Comparison of ENCODE assay signal across 20 cellular contexts in the genomic region with DNA sequence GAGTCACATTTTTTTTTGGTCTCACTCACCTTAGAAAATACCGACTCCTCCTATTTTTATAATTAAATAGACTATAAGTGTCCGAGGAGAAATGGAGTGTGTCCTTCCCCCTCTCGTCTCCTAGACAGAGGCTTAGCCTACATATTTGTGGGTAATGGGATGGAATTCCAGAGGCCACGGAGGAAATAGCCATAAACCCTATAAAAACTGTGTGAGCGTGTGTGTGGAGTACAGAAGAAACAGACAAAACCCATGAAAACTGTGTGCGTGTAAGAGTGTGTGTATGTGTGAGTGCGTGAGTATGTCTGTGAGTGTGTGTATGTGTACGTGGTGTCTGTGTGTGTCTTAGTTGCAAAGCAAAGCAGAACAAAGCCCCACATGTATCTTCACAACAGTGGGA.
DNase-seq lines count a peak whose midpoint lies in the region; FAIRE-seq and TF ChIP-seq lines count a peak whose summit lies in the region.
"Had no signal": no experiment of that assay in that cellular context is flagged by ENCODE, and none has a peak within 500 bp of the region (broad histone marks: within the 10 kb centered on the region; RNA-seq: fewer than 3 reads in every experiment).

No MANE protein-coding gene starts in this region.

- no peaks in the 10 kb centered on the region for H3K79me2 ChIP-seq in astrocyte (ENCODE audit: insufficient read depth, low read length)
- no peaks in the 10 kb centered on the region for H3K79me2 ChIP-seq in mesendoderm (ENCODE audit: control insufficient read depth, insufficient read depth, low read length)

- no peak overlapping the region for H3K4ac ChIP-seq in mesendoderm (ENCODE audit: low read depth, low read length)

- H3K9me3 Mint-ChIP-seq in astrocyte (ENCODE audit: unreplicated experiment), result no peaks in the 10 kb centered on the region
- H3K9me3 Mint-ChIP-seq: CD8-positive, alpha-beta T cell had no signal

- H3K4me1 Mint-ChIP-seq in astrocyte (ENCODE audit: low read depth, unreplicated experiment), result peaks cover 30% of the 10 kb centered on the region

- peak overlapping the region; percentile 29 for H2AFZ ChIP-seq in astrocyte (ENCODE audit: low read depth, low read length)

- H2BK120ac ChIP-seq in mesendoderm (ENCODE audit: low read depth, low read length), result no peak overlapping the region

- peak; percentile 80 for DNase-seq in EH (ENCODE audit: low read depth)
- peak; percentile 52 for DNase-seq in astrocyte (ENCODE audit: low read depth)
- peak; percentile 62 for DNase-seq in glomerular visceral epithelial cell (ENCODE audit: extremely low spot score)
- peak; percentile 21 for DNase-seq in skeletal muscle cell (ENCODE audit: low read depth)
- DNase-seq in posterior vena cava (ENCODE audit: low spot score), result no peak
- no peak for DNase-seq in mesendoderm
- DNase-seq in GM13977 (ENCODE audit: low spot score), result no peak
- DNase-seq in activated naive CD4-positive, alpha-beta T cell (lab: John Stamatoyannopoulos, UW), result no peak
- DNase-seq: ACHN; BE2C; CD8-positive, alpha-beta T cell; NCI-H1417; NCI-H187 treated with DMSO at 0.1 percent for 48 hours; NCI-H69; OCI-M1; RPMI8226 had no signal

- H3K23ac ChIP-seq in mesendoderm (ENCODE audit: low read length), result no peak overlapping the region

- H4K8ac ChIP-seq in mesendoderm (ENCODE audit: low read depth, low read length), result no peak overlapping the region

- no peaks in the 10 kb centered on the region for H3K9me3 ChIP-seq in astrocyte (ENCODE audit: insufficient read depth, low read depth, low read length)
- H3K9me3 ChIP-seq: BE2C had no signal

- H3K27ac ChIP-seq in astrocyte (ENCODE audit: low read depth, low read length) (no peak overlapping the region), mesendoderm (ENCODE audit: low read depth, low read length) (no peak overlapping the region)
- H3K27ac ChIP-seq: HL-60 had no signal

- no peak overlapping the region for H3K56ac ChIP-seq in mesendoderm (ENCODE audit: low read length)

- H3K4me3 Mint-ChIP-seq in astrocyte (ENCODE audit: unreplicated experiment), result no peak overlapping the region
- H3K4me3 Mint-ChIP-seq: CD8-positive, alpha-beta T cell had no signal

- no peaks in the 10 kb centered on the region for H3K79me1 ChIP-seq in mesendoderm (ENCODE audit: low read length)

- H2BK15ac ChIP-seq in mesendoderm (replicated peaks; ENCODE audit: low read depth), result no peak overlapping the region

- H4K5ac ChIP-seq in mesendoderm (ENCODE audit: low read length), result no peak overlapping the region

- in situ Hi-C loops in GM13977 (cut with MboI; ENCODE audit: low pct_unique_long_range_greater_than_20kb, low sequenced_read_pairs, unreplicated experiment), result no loop called here

- H3K9ac ChIP-seq in astrocyte (ENCODE audit: low read length) (no peak overlapping the region), mesendoderm (ENCODE audit: low read length) (no peak overlapping the region)

- H3K4me3 ChIP-seq in astrocyte (ENCODE audit: insufficient read depth, low read depth, low read length) (no peak overlapping the region), skeletal muscle cell (ENCODE audit: low read depth, low read length) (no peak overlapping the region), mesendoderm (ENCODE audit: low read length) (no peak overlapping the region)
- H3K4me3 ChIP-seq: GM12878 had no signal

- H3K27ac Mint-ChIP-seq in astrocyte (ENCODE audit: unreplicated experiment), result peak overlapping the region; percentile 55
- H3K27ac Mint-ChIP-seq: CD8-positive, alpha-beta T cell had no signal

- H3K36me3 ChIP-seq in astrocyte (ENCODE audit: insufficient read depth, low read length) (no peaks in the 10 kb centered on the region), mesendoderm (ENCODE audit: control insufficient read depth, insufficient read depth, low read length) (no peaks in the 10 kb centered on the region)
- H3K36me3 ChIP-seq: BE2C had no signal

- no peak overlapping the region for H2AK5ac ChIP-seq in mesendoderm (ENCODE audit: low read length)

- TF ChIP-seq CTCF in astrocyte (IDR thresholded peaks at IDR 0.05; ENCODE audit: insufficient read depth, low read depth, low read length), result no peak
- TF ChIP-seq CTCF in GM13977 (IDR thresholded peaks at IDR 0.05; ENCODE audit: extremely low read depth, insufficient read depth, missing control alignments), result no peak

- peak; percentile 37 for FAIRE-seq in astrocyte (lab: Jason Lieb, UNC)
- FAIRE-seq: G401.6, GM12878, H54 had no signal

- H2BK5ac ChIP-seq in mesendoderm (ENCODE audit: low read length), result no peak overlapping the region

- no peak overlapping the region for H3K18ac ChIP-seq in mesendoderm (ENCODE audit: low read length)

- H3K27me3 ChIP-seq in astrocyte (ENCODE audit: insufficient read depth, low read length) (no peaks in the 10 kb centered on the region), mesendoderm (ENCODE audit: insufficient read depth, low read length, poor library complexity) (no peaks in the 10 kb centered on the region)
- H3K27me3 ChIP-seq: BE2C had no signal

- peaks cover 8% of the 10 kb centered on the region for H3K27me3 Mint-ChIP-seq in astrocyte (ENCODE audit: low read depth, unreplicated experiment)

- H3K4me2 ChIP-seq in astrocyte (ENCODE audit: low read length) (peak overlapping the region; percentile 52), mesendoderm (ENCODE audit: low read length) (no peak overlapping the region)

- peaks cover 10% of the 10 kb centered on the region for H3K4me1 ChIP-seq in astrocyte (ENCODE audit: insufficient read depth, low read length)
- H3K4me1 ChIP-seq in mesendoderm (ENCODE audit: control insufficient read depth, low read depth, low read length), result no peaks in the 10 kb centered on the region
- H3K4me1 ChIP-seq: BE2C had no signal

- intact Hi-C loops in posterior vena cava (cut with DNase I), result no loop called here

- H4K20me1 ChIP-seq in astrocyte (ENCODE audit: insufficient read depth, low read length), result no peaks in the 10 kb centered on the region

- WGBS in mesendoderm (ENCODE audit: extremely low coverage, insufficient coverage, low lambda C conversion rate), result no CpG with 5 or more reads among the region's 8 CpGs

- H3K36me3 Mint-ChIP-seq in astrocyte (ENCODE audit: low read depth, unreplicated experiment), result no peaks in the 10 kb centered on the region
- H3K36me3 Mint-ChIP-seq: CD8-positive, alpha-beta T cell had no signal

Comparison
In these comparisons a context has a peak if more than half of its experiments do, and no peak if none do; other contexts are left out.
1. DNase-seq: peak in EH (single experiment), astrocyte (single experiment), glomerular visceral epithelial cell (single experiment) and skeletal muscle cell (single experiment); none in posterior vena cava (single experiment), mesendoderm (single experiment), GM13977 (single experiment) and activated naive CD4-positive, alpha-beta T cell (0 of 4).